1 cellular context compared by ENCODE assay signal in genomic region chr22:24136533-24136932, GRCh38. TPM values are rescaled to one million over a fixed set of nuclear protein-coding genes. Genes with fewer than 3 reads are reported as not detected.
"Had no signal": no experiment of that assay in that cellular context is flagged by ENCODE, and none has a peak within 500 bp of the region (broad histone marks: within the 10 kb centered on the region; RNA-seq: fewer than 3 reads in every experiment).

No MANE protein-coding gene starts in this region.

RNA-seq across cellular contexts. Expression of gene SUSD2, which starts 44.8 kb away (rescaled TPM):
- total RNA-seq: occipital lobe had no signal
